ENCODE assay signal across 12 cellular contexts in the genomic region with DNA sequence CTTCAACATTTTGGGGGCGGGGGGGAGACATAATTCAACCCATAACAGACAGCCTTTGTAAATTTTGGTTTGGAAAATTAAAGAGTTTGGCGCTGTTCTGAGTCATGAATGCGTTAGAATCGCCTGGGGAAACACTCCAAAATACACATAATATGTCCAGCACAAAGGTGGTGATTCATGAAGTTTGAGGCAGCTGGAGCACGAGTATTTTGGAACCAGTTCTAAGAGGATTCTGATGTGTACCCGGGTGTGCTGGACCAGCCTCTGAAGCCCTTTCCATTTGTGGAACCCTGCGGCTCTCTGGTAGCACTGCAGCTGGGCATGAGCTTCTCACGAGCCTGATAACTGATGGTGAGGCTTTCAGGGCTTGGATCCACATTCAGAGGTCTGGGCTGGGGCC. TPM values are rescaled to one million over a fixed set of nuclear protein-coding genes. Genes with fewer than 3 reads are reported as not detected.
DNase-seq lines count a peak whose midpoint lies in the region; ATAC-seq, FAIRE-seq and TF ChIP-seq lines count a peak whose summit lies in the region.
"Had no signal": no experiment of that assay in that cellular context is flagged by ENCODE, and none has a peak within 500 bp of the region (broad histone marks: within the 10 kb centered on the region; RNA-seq: fewer than 3 reads in every experiment).

No MANE protein-coding gene starts in this region.

- no peak for TF ChIP-seq RAD21 in SK-N-SH (IDR thresholded peaks at IDR 0.05; ENCODE audit: low read length)

- H3K36me3 Mint-ChIP-seq in neural progenitor cell: no peaks in the 10 kb centered on the region

- no peak for ATAC-seq in SK-N-SH treated with all-trans-retinoic acid at 6 μM for 48 hours
- ATAC-seq in GM18907 (IDR thresholded peaks at IDR 0.05; ENCODE audit: unreplicated experiment): no peak
- ATAC-seq: naive thymus-derived CD8-positive, alpha-beta T cell had no signal

- H3K27me3 ChIP-seq in SK-N-SH (ENCODE audit: insufficient read depth) (no peaks in the 10 kb centered on the region), mammary epithelial cell (ENCODE audit: insufficient read depth, low read length) (no peaks in the 10 kb centered on the region), neural progenitor cell (peaks cover 70% of the 10 kb centered on the region)

- H4K20me1 ChIP-seq in SK-N-SH (ENCODE audit: insufficient read depth): no peaks in the 10 kb centered on the region
- no peaks in the 10 kb centered on the region for H4K20me1 ChIP-seq in mammary epithelial cell (ENCODE audit: insufficient read depth, low read length)
- no peaks in the 10 kb centered on the region for H4K20me1 ChIP-seq in neural progenitor cell (ENCODE audit: low read depth)

- H3K9me3 ChIP-seq in SK-N-SH: no peaks in the 10 kb centered on the region
- no peaks in the 10 kb centered on the region for H3K9me3 ChIP-seq in mammary epithelial cell (replicated peaks; ENCODE audit: insufficient read depth, low read length)
- no peaks in the 10 kb centered on the region for H3K9me3 ChIP-seq in neural progenitor cell (ENCODE audit: low read depth)

- POLR2A ChIA-PET in SK-N-SH (lab: Yijun Ruan, JAX): no interaction called here

- CTCF ChIA-PET in SK-N-SH (lab: Yijun Ruan, JAX) (interaction anchor here (1.1 kb wide), 1 partner anchor 89 kb away, joined by 3 read pairs; no protein-coding TSS in a partner anchor), mammary epithelial cell (lab: Charles Lee; ENCODE audit: low non-redundant PET) (interaction anchor here (0.7 kb wide), 1 partner anchor 25 kb away, joined by 4 read pairs; no protein-coding TSS in a partner anchor)

- peaks cover 35% of the 10 kb centered on the region for H3K27me3 Mint-ChIP-seq in neural progenitor cell (ENCODE audit: insufficient read depth, low read depth)

- no peak overlapping the region for H3K27ac ChIP-seq in SK-N-SH (ENCODE audit: low read depth in 2 of 2, low read length in 1 of 2)
- no peak overlapping the region for H3K27ac ChIP-seq in mammary epithelial cell (ENCODE audit: insufficient read depth, low read depth, low read length)
- no peak overlapping the region for H3K27ac ChIP-seq in neural progenitor cell

- dilution Hi-C loops in mammary epithelial cell (cut with HindIII; ENCODE audit: low sequenced_read_pairs): no loop called here

- H3K4me3 Mint-ChIP-seq in neural progenitor cell: no peak overlapping the region
- H3K4me3 Mint-ChIP-seq: naive thymus-derived CD8-positive, alpha-beta T cell had no signal

- peaks cover 0 to 6% of the 10 kb centered on the region in 2 experiments; a peak in 1 of 4 replicates for H3K4me1 ChIP-seq in SK-N-SH (ENCODE audit: control insufficient read depth in 1 of 2, insufficient read depth in 2 of 2, low read depth in 1 of 2, low read length in 1 of 2)
- H3K4me1 ChIP-seq in mammary epithelial cell (ENCODE audit: insufficient read depth, low read length): peaks cover 34% of the 10 kb centered on the region
- H3K4me1 ChIP-seq in neural progenitor cell: peaks cover 19% of the 10 kb centered on the region

- 63% methylated on average over 8 of the region's 8 CpGs for WGBS in SK-N-SH (ENCODE audit: low lambda C conversion rate)
- 2% methylated on average over 8 of the region's 8 CpGs for WGBS in mammary epithelial cell (ENCODE audit: low coverage, missing lambda C conversion rate)

- no peaks in the 10 kb centered on the region for H3K9me2 ChIP-seq in SK-N-SH

- H3K4me2 ChIP-seq in SK-N-SH: no peak overlapping the region
- H3K4me2 ChIP-seq in mammary epithelial cell (ENCODE audit: insufficient read depth, low read depth, low read length): no peak overlapping the region
- no peak overlapping the region for H3K4me2 ChIP-seq in neural progenitor cell

- no peaks in the 10 kb centered on the region for H3K9me3 Mint-ChIP-seq in neural progenitor cell
- H3K9me3 Mint-ChIP-seq: naive thymus-derived CD8-positive, alpha-beta T cell had no signal

- H3K4me3 ChIP-seq in SK-N-SH (ENCODE audit: low read depth in 2 of 2, low read length in 1 of 2): no peak overlapping the region
- no peak overlapping the region for H3K4me3 ChIP-seq in mammary epithelial cell (replicated peaks in 1 of 3; ENCODE audit: insufficient read depth in 1 of 3, low read depth in 2 of 3, low read length in 3 of 3)
- no peak overlapping the region for H3K4me3 ChIP-seq in neural progenitor cell

- intact Hi-C loops in mammary epithelial cell (cut with micrococcal nuclease): loop anchor here (5.0 kb wide), 1 partner anchor 34 kb away; no protein-coding TSS in a partner anchor

- no peak overlapping the region for H3K27ac Mint-ChIP-seq in neural progenitor cell

- H2AFZ ChIP-seq in SK-N-SH (ENCODE audit: low read depth) (no peak overlapping the region), mammary epithelial cell (ENCODE audit: low read depth, low read length) (no peak overlapping the region), neural progenitor cell (replicated peaks) (no peak overlapping the region)

- no peak for TF ChIP-seq CTCF in SK-N-SH (IDR thresholded peaks at IDR 0.05)
- TF ChIP-seq CTCF in mammary epithelial cell (conservative IDR thresholded peaks at IDR 0.05 in 1 of 2, IDR thresholded peaks at IDR 0.05 in 1 of 2; ENCODE audit: extremely low read depth in 1 of 2, insufficient read depth in 1 of 2, low read depth in 1 of 2, low read length in 2 of 2): no peak
- TF ChIP-seq CTCF in neural progenitor cell (IDR thresholded peaks at IDR 0.05): no peak

- no peak for TF ChIP-seq EP300 in SK-N-SH (IDR thresholded peaks at IDR 0.05; ENCODE audit: borderline replicate concordance in 1 of 2, low read depth in 1 of 2, low read length in 1 of 2)

- in situ Hi-C loops in mammary epithelial cell (cut with MboI; ENCODE audit: low sequenced_read_pairs in 2 of 2): no loop called here

- H3K79me2 ChIP-seq in SK-N-SH (ENCODE audit: insufficient read depth) (no peaks in the 10 kb centered on the region), mammary epithelial cell (ENCODE audit: insufficient read depth, low read length) (no peaks in the 10 kb centered on the region), neural progenitor cell (ENCODE audit: low read depth) (no peaks in the 10 kb centered on the region)

- H3K36me3 ChIP-seq in SK-N-SH (replicated peaks in 1 of 2; ENCODE audit: control insufficient read depth in 1 of 2, insufficient read depth in 2 of 2, low read length in 1 of 2) (peaks cover 0 to 4% of the 10 kb centered on the region in 2 experiments), mammary epithelial cell (ENCODE audit: insufficient read depth, low read length) (no peaks in the 10 kb centered on the region), neural progenitor cell (no peaks in the 10 kb centered on the region)

- DNase-seq in SK-N-SH (no peak), mammary epithelial cell (peak; percentile 89), hepatic stellate cell (ENCODE audit: low spot score) (peak; percentile 34), urothelium cell line (ENCODE audit: low spot score) (peak; percentile 49), neural progenitor cell (ENCODE audit: low spot score) (no peak), DMS153 (lab: John Stamatoyannopoulos, UW) (no peak)
- DNase-seq: cortex of kidney; naive thymus-derived CD8-positive, alpha-beta T cell; NCI-H1105; stimulated activated CD4-positive, alpha-beta T cell treated with anti-CD3 and anti-CD28 coated beads, Interleukin-2, amount 100 ng/mL, for 48 hours had no signal

- no peaks in the 10 kb centered on the region for H3F3A ChIP-seq in SK-N-SH (replicated peaks; ENCODE audit: insufficient read depth)
- H3F3A ChIP-seq in neural progenitor cell (ENCODE audit: low read depth): peaks cover 23% of the 10 kb centered on the region

- BruUV-seq in mammary epithelial cell (replicated peaks; lab: Mats Ljungman, UMichigan): no TSS peak

- FAIRE-seq in urothelium cell line (lab: Jason Lieb, UNC): no peak

- H3K4me1 Mint-ChIP-seq in neural progenitor cell: peaks cover 57% of the 10 kb centered on the region

- H3K9ac ChIP-seq in SK-N-SH: no peak overlapping the region
- H3K9ac ChIP-seq in mammary epithelial cell (ENCODE audit: insufficient read depth, low read length): no peak overlapping the region
- no peak overlapping the region for H3K9ac ChIP-seq in neural progenitor cell

TF ChIP-seq in SK-N-SH, 30 proteins besides CTCF, POLR2A, EP300 and RAD21:
- TF ChIP-seq FOSL2 (IDR thresholded peaks at IDR 0.05; ENCODE audit: borderline replicate concordance, low read depth): 0 out of 2 replicates have a peak, but pooled peaks have one; percentile 18
- TF ChIP-seq JUND (IDR thresholded peaks at IDR 0.05): 0 out of 2 replicates have a peak, but pooled peaks have one; percentile 12
- TF ChIP-seq RXRA (IDR thresholded peaks at IDR 0.05; ENCODE audit: borderline replicate concordance, low read depth): no peak

TF ChIP-seq in SK-N-SH treated with all-trans-retinoic acid at 6 μM for 48 hours, 23 proteins besides CTCF, POLR2A, EP300 and RAD21 (continues in another document):
- TF ChIP-seq GLIS3 (CRISPR knock-in tag; IDR thresholded peaks at IDR 0.05) (no peak), SNAI2 (CRISPR knock-in tag; IDR thresholded peaks at IDR 0.05) (no peak), TCF4 (CRISPR knock-in tag; IDR thresholded peaks at IDR 0.05; ENCODE audit: borderline replicate concordance) (no peak), ZNF70 (CRISPR knock-in tag; IDR thresholded peaks at IDR 0.05) (no peak), ARNTL (CRISPR knock-in tag; IDR thresholded peaks at IDR 0.05; ENCODE audit: borderline replicate concordance, low read depth) (no peak), PPARA (CRISPR knock-in tag; IDR thresholded peaks at IDR 0.05; ENCODE audit: borderline replicate concordance) (no peak), ZNF8 (CRISPR knock-in tag; IDR thresholded peaks at IDR 0.05) (no peak)
- TF ChIP-seq, protein P1, sequence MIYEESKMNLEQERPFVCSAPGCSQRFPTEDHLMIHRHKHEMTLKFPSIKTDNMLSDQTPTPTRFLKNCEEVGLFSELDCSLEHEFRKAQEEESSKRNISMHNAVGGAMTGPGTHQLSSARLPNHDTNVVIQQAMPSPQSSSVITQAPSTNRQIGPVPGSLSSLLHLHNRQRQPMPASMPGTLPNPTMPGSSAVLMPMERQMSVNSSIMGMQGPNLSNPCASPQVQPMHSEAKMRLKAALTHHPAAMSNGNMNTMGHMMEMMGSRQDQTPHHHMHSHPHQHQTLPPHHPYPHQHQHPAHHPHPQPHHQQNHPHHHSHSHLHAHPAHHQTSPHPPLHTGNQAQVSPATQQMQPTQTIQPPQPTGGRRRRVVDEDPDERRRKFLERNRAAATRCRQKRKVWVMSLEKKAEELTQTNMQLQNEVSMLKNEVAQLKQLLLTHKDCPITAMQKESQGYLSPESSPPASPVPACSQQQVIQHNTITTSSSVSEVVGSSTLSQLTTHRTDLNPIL (CRISPR knock-in tag; IDR thresholded peaks at IDR 0.05; ENCODE audit: low read depth): no peak

RNA-seq across cellular contexts. Expression of a gene that starts 4.7 kb away (rescaled TPM):
- polyA plus RNA-seq in SK-N-SH (2012; rRNA removed) (18.4 and 21.0 TPM in 2 replicates), mammary epithelial cell (3.2 TPM)
- 19.0 and 21.2 TPM in 2 replicates for polyA plus RNA-seq in SK-N-SH (2012; cell fraction: cytosol; rRNA removed)
- polyA plus RNA-seq in SK-N-SH (2012; cell fraction: nucleus; rRNA removed): 11.0 and 12.5 TPM in 2 replicates
- total RNA-seq in mammary epithelial cell (under 1 TPM; 0.45 to 0.83 TPM), neural progenitor cell (ENCODE audit: low replicate concordance) (not detected in 2 replicates)
- polyA minus RNA-seq in mammary epithelial cell: 15.0 TPM

Comparison
In these comparisons a context has a peak if more than half of its experiments do, and no peak if none do; other contexts are left out.
1. DNase-seq: peak in mammary epithelial cell (single experiment), hepatic stellate cell (single experiment) and urothelium cell line (single experiment); none in SK-N-SH (single experiment), neural progenitor cell (single experiment) and DMS153 (single experiment).